18 cellular contexts compared by ENCODE assay signal in the genomic region with DNA sequence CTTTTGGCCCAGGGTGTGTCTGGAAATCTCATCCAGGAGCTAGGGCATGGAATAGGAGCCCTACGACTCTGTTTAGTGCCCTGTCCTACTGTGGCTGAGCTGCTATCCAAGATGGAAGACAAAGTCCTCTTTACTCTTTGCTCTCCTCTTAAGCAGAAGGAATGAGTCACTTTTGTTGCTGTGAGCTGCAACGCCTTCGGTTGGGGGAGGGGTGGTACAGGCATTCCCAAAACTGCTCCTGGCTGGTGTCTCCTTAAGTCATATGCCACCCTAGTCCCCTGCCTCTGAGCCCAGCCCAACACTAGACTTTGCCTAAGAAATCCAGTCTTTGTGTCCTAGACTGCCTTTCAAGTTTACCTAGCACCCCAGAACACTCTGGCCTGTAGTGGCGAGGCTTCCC.
DNase-seq lines count a peak whose midpoint lies in the region; ATAC-seq and TF ChIP-seq lines count a peak whose summit lies in the region.
"Had no signal": no experiment of that assay in that cellular context is flagged by ENCODE, and none has a peak within 500 bp of the region (broad histone marks: within the 10 kb centered on the region; RNA-seq: fewer than 3 reads in every experiment).

No MANE protein-coding gene starts in this region.

- peak; percentile 10 for DNase-seq in GM23338 (ENCODE audit: low spot score)
- peak; percentile 30 for DNase-seq in RPMI7951 (ENCODE audit: low read depth)
- peak; percentile 52 for DNase-seq in endodermal cell
- DNase-seq in neuronal stem cell (ENCODE audit: low spot score), result no peak
- no peak for DNase-seq in WERI-Rb-1
- DNase-seq: AML-193, KBM-7, NCI-H1417 treated with DMSO at 0.1 percent for 48 hours, NCI-H187 treated with DMSO at 0.1 percent for 48 hours, NCI-H345, NCI-H526, T-helper 17 cell had no signal

- H3K18ac ChIP-seq in neuronal stem cell (ENCODE audit: low read length), result no peak overlapping the region

- H3K9ac ChIP-seq in endodermal cell (ENCODE audit: extremely low read depth, low read length, poor library complexity, severe bottlenecking) (no peak overlapping the region), neuronal stem cell (ENCODE audit: low read depth, low read length, poor library complexity) (no peak overlapping the region)

- H2BK5ac ChIP-seq in neuronal stem cell (ENCODE audit: low read length), result no peak overlapping the region

- no peaks in the 10 kb centered on the region for H3K9me2 ChIP-seq in GM23338 (ENCODE audit: insufficient read depth)

- no peak overlapping the region for H3K14ac ChIP-seq in neuronal stem cell (ENCODE audit: low read length)

- H3K23ac ChIP-seq in neuronal stem cell (ENCODE audit: low read depth, low read length, poor library complexity), result peak overlapping the region; percentile 55

- H2AK5ac ChIP-seq in neuronal stem cell (ENCODE audit: low read depth, low read length), result no peak overlapping the region

- H3K4me3 Mint-ChIP-seq in GM23338, result no peak overlapping the region
- H3K4me3 Mint-ChIP-seq in endodermal cell, result no peak overlapping the region
- H3K4me3 Mint-ChIP-seq: CD14-positive monocyte, T-helper 17 cell had no signal

- no peaks in the 10 kb centered on the region for H3K79me1 ChIP-seq in neuronal stem cell (ENCODE audit: low read depth, low read length)

- H3F3A ChIP-seq in GM23338 (replicated peaks; ENCODE audit: low read depth), result no peaks in the 10 kb centered on the region

- no peaks in the 10 kb centered on the region for H3K36me3 ChIP-seq in GM23338 (ENCODE audit: insufficient read depth)
- H3K36me3 ChIP-seq in endodermal cell (ENCODE audit: control insufficient read depth, insufficient read depth, low read length), result no peaks in the 10 kb centered on the region
- no peaks in the 10 kb centered on the region for H3K36me3 ChIP-seq in neuronal stem cell (replicated peaks in 1 of 2; ENCODE audit: control insufficient read depth in 2 of 2, insufficient read depth in 2 of 2, low read length in 2 of 2)
- no peaks in the 10 kb centered on the region for H3K36me3 ChIP-seq in WERI-Rb-1
- H3K36me3 ChIP-seq: HAP-1, SJSA1 had no signal

- no peaks in the 10 kb centered on the region for H3K4me1 ChIP-seq in GM23338 (ENCODE audit: insufficient read depth)
- H3K4me1 ChIP-seq in endodermal cell (ENCODE audit: control insufficient read depth, insufficient read depth, low read length), result no peaks in the 10 kb centered on the region
- H3K4me1 ChIP-seq in neuronal stem cell (ENCODE audit: control insufficient read depth in 2 of 2, insufficient read depth in 1 of 2, low read depth in 1 of 2, low read length in 2 of 2), result peaks cover 0 to 2% of the 10 kb centered on the region in 2 donors
- H3K4me1 ChIP-seq: HAP-1 had no signal

- H3K9me3 Mint-ChIP-seq in GM23338, result no peaks in the 10 kb centered on the region; the same call in 2 of the 3 replicates
- no peaks in the 10 kb centered on the region for H3K9me3 Mint-ChIP-seq in endodermal cell

- ATAC-seq in GM23338 (no peak), HG02981 (IDR thresholded peaks at IDR 0.05; ENCODE audit: unreplicated experiment) (no peak), GM21576 (IDR thresholded peaks at IDR 0.05; ENCODE audit: unreplicated experiment) (no peak), GM18873 (IDR thresholded peaks at IDR 0.05; ENCODE audit: low FRiP score, unreplicated experiment) (no peak)
- ATAC-seq: T-helper 17 cell had no signal

- peak overlapping the region; percentile 51; the same call in 1 of the 2 replicates for H3K27ac Mint-ChIP-seq in GM23338
- no peak overlapping the region for H3K27ac Mint-ChIP-seq in endodermal cell
- H3K27ac Mint-ChIP-seq: CD14-positive monocyte, T-helper 17 cell had no signal

- H2AFZ ChIP-seq in GM23338 (peak overlapping the region; percentile 61; the same call in 1 of the 2 replicates), neuronal stem cell (ENCODE audit: low read length) (peak overlapping the region; percentile 53)

- no peak overlapping the region for H3K27ac ChIP-seq in GM23338 (ENCODE audit: low read depth)
- no peak overlapping the region for H3K27ac ChIP-seq in endodermal cell (ENCODE audit: low read depth, low read length)
- no peak overlapping the region for H3K27ac ChIP-seq in neuronal stem cell (replicated peaks; ENCODE audit: low read length)
- no peak overlapping the region for H3K27ac ChIP-seq in WERI-Rb-1
- H3K27ac ChIP-seq: SJSA1 had no signal

- no peak overlapping the region for H4K91ac ChIP-seq in neuronal stem cell (ENCODE audit: low read depth, low read length, poor library complexity)

- TF ChIP-seq CTCF in GM23338 (conservative IDR thresholded peaks at IDR 0.05; ENCODE audit: low read depth in 2 of 2) (no peak), endodermal cell (conservative IDR thresholded peaks at IDR 0.05) (no peak), WERI-Rb-1 (IDR thresholded peaks at IDR 0.05; ENCODE audit: low read depth, low read length) (no peak)

- WGBS in endodermal cell (ENCODE audit: insufficient coverage in 1 of 2, insufficient read length in 1 of 2), 2 experiments, result 79 to 87% methylated on average over 2 to 4 of the region's 4 CpGs
- WGBS in neuronal stem cell (ENCODE audit: extremely low coverage in 2 of 2, insufficient read length in 2 of 2, insufficient replicate concordance in 1 of 2), 2 donors, result no CpG with 5 or more reads among the region's 4 CpGs

- H3K4me2 ChIP-seq in GM23338, result no peak overlapping the region
- no peak overlapping the region for H3K4me2 ChIP-seq in neuronal stem cell (ENCODE audit: insufficient read depth, low read length, poor library complexity, severe bottlenecking)

- H3K27me3 Mint-ChIP-seq in GM23338 (ENCODE audit: insufficient read depth, low read depth, poor library complexity), result no peaks in the 10 kb centered on the region
- no peaks in the 10 kb centered on the region for H3K27me3 Mint-ChIP-seq in endodermal cell (ENCODE audit: insufficient read depth)
- H3K27me3 Mint-ChIP-seq: T-helper 17 cell had no signal

- H3K4me3 ChIP-seq in GM23338 (no peak overlapping the region), endodermal cell (ENCODE audit: low read length) (no peak overlapping the region), neuronal stem cell (ENCODE audit: low read length in 2 of 2) (no peak overlapping the region), WERI-Rb-1 (ENCODE audit: low read depth, low read length) (no peak overlapping the region)
- H3K4me3 ChIP-seq: HAP-1, SJSA1 had no signal

- no peaks in the 10 kb centered on the region for H4K20me1 ChIP-seq in GM23338 (replicated peaks; ENCODE audit: insufficient read depth)

- no peaks in the 10 kb centered on the region for H3K79me2 ChIP-seq in GM23338 (replicated peaks; ENCODE audit: insufficient read depth)

- no peak overlapping the region for H2BK120ac ChIP-seq in neuronal stem cell (ENCODE audit: low read depth, low read length)

- H4K8ac ChIP-seq in neuronal stem cell (ENCODE audit: low read depth, low read length), result no peak overlapping the region

- no peaks in the 10 kb centered on the region for H3K27me3 ChIP-seq in GM23338 (ENCODE audit: insufficient read depth)
- no peaks in the 10 kb centered on the region for H3K27me3 ChIP-seq in endodermal cell (ENCODE audit: control insufficient read depth, insufficient read depth, low read length, poor library complexity, severe bottlenecking)
- no peaks in the 10 kb centered on the region for H3K27me3 ChIP-seq in neuronal stem cell (ENCODE audit: control insufficient read depth in 3 of 3, insufficient read depth in 3 of 3, low read depth in 1 of 3, low read length in 3 of 3)
- no peaks in the 10 kb centered on the region for H3K27me3 ChIP-seq in WERI-Rb-1 (ENCODE audit: insufficient read depth, low read depth, severe bottlenecking)
- H3K27me3 ChIP-seq: SJSA1 had no signal

- H2BK15ac ChIP-seq in neuronal stem cell (ENCODE audit: low read length), result no peak overlapping the region

- H3K36me3 Mint-ChIP-seq in GM23338 (ENCODE audit: low read depth), result no peaks in the 10 kb centered on the region
- H3K36me3 Mint-ChIP-seq in endodermal cell (ENCODE audit: low read depth), result no peaks in the 10 kb centered on the region
- H3K36me3 Mint-ChIP-seq: CD14-positive monocyte had no signal

- peaks cover 8% of the 10 kb centered on the region; the same call in 1 of the 3 replicates for H3K4me1 Mint-ChIP-seq in GM23338
- no peaks in the 10 kb centered on the region for H3K4me1 Mint-ChIP-seq in endodermal cell
- H3K4me1 Mint-ChIP-seq: CD14-positive monocyte, T-helper 17 cell had no signal

- no peak overlapping the region for H3K4ac ChIP-seq in neuronal stem cell (ENCODE audit: low read length)

- no peaks in the 10 kb centered on the region for H3K9me3 ChIP-seq in endodermal cell (ENCODE audit: control insufficient read depth, low read length)
- H3K9me3 ChIP-seq in neuronal stem cell (replicated peaks in 1 of 2; ENCODE audit: control insufficient read depth in 2 of 2, insufficient read depth in 1 of 2, low read depth in 1 of 2, low read length in 2 of 2), result peaks cover 0 to 2% of the 10 kb centered on the region in 2 donors
- no peaks in the 10 kb centered on the region for H3K9me3 ChIP-seq in WERI-Rb-1 (ENCODE audit: severe bottlenecking)
- H3K9me3 ChIP-seq: HAP-1, SJSA1 had no signal

- no peak overlapping the region for H2BK12ac ChIP-seq in neuronal stem cell (ENCODE audit: low read length)

Comparison
In these comparisons a context has a peak if more than half of its experiments do, and no peak if none do; other contexts are left out.
1. DNase-seq: peak in GM23338 (single experiment), RPMI7951 (single experiment) and endodermal cell (single experiment); none in neuronal stem cell (single experiment) and WERI-Rb-1 (single experiment).